28 cellular contexts compared by ENCODE assay signal in genomic region chr3:52078781-52079560, GRCh38.
"Had no signal": no experiment of that assay in that cellular context is flagged by ENCODE, and none has a peak within 500 bp of the region (broad histone marks: within the 10 kb centered on the region; RNA-seq: fewer than 3 reads in every experiment).

No MANE protein-coding gene starts in this region.

- H3K27ac Mint-ChIP-seq: activated naive CD8-positive, alpha-beta T cell; activated T-cell treated with anti-CD3 and anti-CD28 coated beads, Interleukin-2, amount 50 U/mL, for 24 hours; activated T-helper 17 cell treated with anti-CD3 and anti-CD28 coated beads, Interleukin-2, amount 50 U/mL, for 72 hours; stimulated activated effector memory CD8-positive, alpha-beta T cell treated with anti-CD3 and anti-CD28 coated beads, Interleukin-12 subunit alpha, Interleukin-12 subunit beta, amount 100 ng/mL, for 72 hours had no signal

- H3K9me3 Mint-ChIP-seq: activated T-cell treated with anti-CD3 and anti-CD28 coated beads, Interleukin-2, amount 50 U/mL, for 24 hours; activated T-helper 17 cell treated with anti-CD3 and anti-CD28 coated beads, Interleukin-2, amount 50 U/mL, for 72 hours; central memory CD8-positive, alpha-beta T cell; naive thymus-derived CD4-positive, alpha-beta T cell; stimulated activated effector memory CD8-positive, alpha-beta T cell treated with anti-CD3 and anti-CD28 coated beads, Interleukin-12 subunit alpha, Interleukin-12 subunit beta, amount 100 ng/mL, for 72 hours had no signal

- H3K4me3 Mint-ChIP-seq: activated naive CD8-positive, alpha-beta T cell; activated T-cell treated with anti-CD3 and anti-CD28 coated beads, Interleukin-2, amount 50 U/mL, for 24 hours; activated T-helper 17 cell treated with anti-CD3 and anti-CD28 coated beads, Interleukin-2, amount 50 U/mL, for 72 hours; central memory CD8-positive, alpha-beta T cell; naive thymus-derived CD4-positive, alpha-beta T cell; stimulated activated effector memory CD8-positive, alpha-beta T cell treated with anti-CD3 and anti-CD28 coated beads, Interleukin-12 subunit alpha, Interleukin-12 subunit beta, amount 100 ng/mL, for 72 hours had no signal

- H3K27me3 Mint-ChIP-seq: activated naive CD8-positive, alpha-beta T cell; activated T-cell treated with anti-CD3 and anti-CD28 coated beads, Interleukin-2, amount 50 U/mL, for 24 hours; activated T-helper 17 cell treated with anti-CD3 and anti-CD28 coated beads, Interleukin-2, amount 50 U/mL, for 72 hours; central memory CD8-positive, alpha-beta T cell; naive thymus-derived CD4-positive, alpha-beta T cell had no signal

- H3K36me3 Mint-ChIP-seq: activated naive CD8-positive, alpha-beta T cell; naive thymus-derived CD4-positive, alpha-beta T cell had no signal

- FAIRE-seq: islet of Langerhans, pancreas, small intestine had no signal

- H3K4me1 Mint-ChIP-seq: activated T-helper 17 cell treated with anti-CD3 and anti-CD28 coated beads, Interleukin-2, amount 50 U/mL, for 72 hours; central memory CD8-positive, alpha-beta T cell; naive thymus-derived CD4-positive, alpha-beta T cell; stimulated activated effector memory CD8-positive, alpha-beta T cell treated with anti-CD3 and anti-CD28 coated beads, Interleukin-12 subunit alpha, Interleukin-12 subunit beta, amount 100 ng/mL, for 72 hours had no signal

- H3K4me3 ChIP-seq: adrenal gland, ascending aorta, coronary artery, esophagus squamous epithelium, gastrocnemius medialis, lower lobe of right lung, pancreas, stomach, testis, upper lobe of left lung had no signal

- DNase-seq: activated CD4-positive, alpha-beta T cell treated with anti-CD3 and anti-CD28 coated beads for 1 hour; activated CD8-positive, alpha-beta memory T cell treated with anti-CD3 and anti-CD28 coated beads for 24 hours; activated CD8-positive, alpha-beta memory T cell treated with anti-CD3 and anti-CD28 coated beads, Interleukin-2, amount 50 U/mL, for 4 hours; activated T-cell treated with anti-CD3 and anti-CD28 coated beads, Interleukin-2, amount 50 U/mL, for 24 hours; adrenal gland; brain microvascular endothelial cell; esophagus squamous epithelium; gastrocnemius medialis; left colon; lower lobe of right lung; mesendoderm; naive thymus-derived CD4-positive, alpha-beta T cell; small intestine; stimulated activated CD4-positive, alpha-beta T cell treated with anti-CD3 and anti-CD28 coated beads, Interleukin-2, amount 100 ng/mL, for 24 hours; stomach; testis; upper lobe of left lung had no signal

- H3K27me3 ChIP-seq: adrenal gland, ascending aorta, brain microvascular endothelial cell, esophagus squamous epithelium, gastrocnemius medialis, neutrophil, pancreas, stomach, testis, upper lobe of left lung had no signal

- H3K4me1 ChIP-seq: esophagus squamous epithelium, gastrocnemius medialis, pancreas had no signal

- H3K27ac ChIP-seq: brain microvascular endothelial cell, esophagus squamous epithelium, gastrocnemius medialis, neutrophil, pancreas had no signal

- H3K36me3 ChIP-seq: adrenal gland, ascending aorta, brain microvascular endothelial cell, esophagus squamous epithelium, gastrocnemius medialis, lower lobe of right lung, pancreas, stomach, upper lobe of left lung had no signal

- H3K9me3 ChIP-seq: adrenal gland, ascending aorta, esophagus squamous epithelium, gastrocnemius medialis, lower lobe of right lung, neutrophil, pancreas, stomach, testis, upper lobe of left lung had no signal

- ATAC-seq: activated T-helper 17 cell treated with anti-CD3 and anti-CD28 coated beads, Interleukin-2, amount 50 U/mL, for 72 hours; gastrocnemius medialis; left colon; naive thymus-derived CD4-positive, alpha-beta T cell; pancreas; sciatic nerve; SK-N-SH treated with all-trans-retinoic acid at 6 μM for 48 hours; stimulated activated effector memory CD8-positive, alpha-beta T cell treated with anti-CD3 and anti-CD28 coated beads, Interleukin-12 subunit alpha, Interleukin-12 subunit beta, amount 100 ng/mL, for 72 hours had no signal
